22 cellular contexts compared by ENCODE assay signal in the genomic region with DNA sequence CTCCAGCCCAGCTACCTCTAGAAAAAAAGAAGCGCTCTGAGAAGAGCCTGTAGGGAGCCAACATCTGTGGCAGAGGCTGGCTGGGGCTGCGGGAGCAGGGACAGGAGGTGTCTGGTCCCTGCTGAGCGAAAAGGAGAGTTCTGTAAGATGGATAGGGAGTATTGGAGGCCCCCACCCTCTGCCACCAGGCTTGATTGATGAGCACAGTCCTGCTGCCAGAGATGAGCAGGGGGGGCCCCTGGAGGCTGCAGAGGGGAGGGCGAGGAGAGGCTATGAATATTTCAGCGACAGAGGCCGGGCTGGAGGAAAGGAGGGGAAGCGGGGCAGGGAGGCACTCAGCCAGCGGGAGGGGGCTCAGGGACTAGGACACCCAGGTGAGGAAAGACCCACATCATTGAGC. TPM values are rescaled to one million over a fixed set of nuclear protein-coding genes. Genes with fewer than 3 reads are reported as not detected.
DNase-seq lines count a peak whose midpoint lies in the region; ATAC-seq and TF ChIP-seq lines count a peak whose summit lies in the region.
"Had no signal": no experiment of that assay in that cellular context is flagged by ENCODE, and none has a peak within 500 bp of the region (broad histone marks: within the 10 kb centered on the region; RNA-seq: fewer than 3 reads in every experiment).

No MANE protein-coding gene starts in this region.

- intact Hi-C loops in activated CD8-positive, alpha-beta T cell treated with anti-CD3 and anti-CD28 coated beads for 36 hours (cut with micrococcal nuclease) = no loop called here
- intact Hi-C loops in PC-3 (cut with micrococcal nuclease) = no loop called here

- H3K4me1 Mint-ChIP-seq in activated CD8-positive, alpha-beta T cell treated with anti-CD3 and anti-CD28 coated beads for 36 hours (ENCODE audit: low read depth) = no peaks in the 10 kb centered on the region
- peaks cover 2% of the 10 kb centered on the region for H3K4me1 Mint-ChIP-seq in activated CD8-positive, alpha-beta T cell treated with anti-CD3 and anti-CD28 coated beads, Interleukin-2, amount 10 ng/mL, durations not matched to agents 7 days and 5 days (ENCODE audit: low read depth)
- peaks cover 1% of the 10 kb centered on the region for H3K4me1 Mint-ChIP-seq in osteocyte (ENCODE audit: unreplicated experiment)

- no peak for ATAC-seq in activated CD8-positive, alpha-beta T cell treated with anti-CD3 and anti-CD28 coated beads for 36 hours
- no peak for ATAC-seq in activated CD8-positive, alpha-beta T cell treated with anti-CD3 and anti-CD28 coated beads, Interleukin-2, amount 10 ng/mL, durations not matched to agents 7 days and 5 days
- 0 out of 2 replicates have a peak, but pooled peaks have one; percentile 6 for ATAC-seq in PC-3
- ATAC-seq: GM12878, right cardiac atrium, T-cell had no signal

- H3K36me3 ChIP-seq in PC-3 (ENCODE audit: low read depth, low read length) = no peaks in the 10 kb centered on the region
- H3K36me3 ChIP-seq: breast epithelium had no signal

- no peaks in the 10 kb centered on the region for H3K9me3 Mint-ChIP-seq in activated CD8-positive, alpha-beta T cell treated with anti-CD3 and anti-CD28 coated beads for 36 hours
- no peaks in the 10 kb centered on the region for H3K9me3 Mint-ChIP-seq in activated CD8-positive, alpha-beta T cell treated with anti-CD3 and anti-CD28 coated beads, Interleukin-2, amount 10 ng/mL, durations not matched to agents 7 days and 5 days (ENCODE audit: insufficient read depth)
- H3K9me3 Mint-ChIP-seq in osteocyte (ENCODE audit: unreplicated experiment) = no peaks in the 10 kb centered on the region
- H3K9me3 Mint-ChIP-seq: activated CD4-positive, alpha-beta T cell treated with anti-CD3 and anti-CD28 coated beads, Interleukin-2, amount 10 ng/mL, durations not matched to agents 24 days and 14 days; dendritic cell treated with granulocyte-macrophage colony-stimulating factor and Interleukin-4, amounts not matched to agents 40 ng/mL and 50 ng/mL, for 4 days; T-cell had no signal

- H3K9ac ChIP-seq in PC-3 (ENCODE audit: low read length) = no peak overlapping the region
- H3K9ac ChIP-seq: GM23248 had no signal

- no peak for TF ChIP-seq CTCF in activated CD8-positive, alpha-beta T cell treated with anti-CD3 and anti-CD28 coated beads for 36 hours (IDR thresholded peaks at IDR 0.05)
- TF ChIP-seq CTCF in PC-3 (conservative IDR thresholded peaks at IDR 0.05; ENCODE audit: low read depth, low read length) = peak; percentile 22; the same call in 1 of the 2 replicates
- TF ChIP-seq CTCF in osteocyte (IDR thresholded peaks at IDR 0.05) = no peak

- H3K4me3 Mint-ChIP-seq in activated CD8-positive, alpha-beta T cell treated with anti-CD3 and anti-CD28 coated beads for 36 hours = no peak overlapping the region
- H3K4me3 Mint-ChIP-seq in activated CD8-positive, alpha-beta T cell treated with anti-CD3 and anti-CD28 coated beads, Interleukin-2, amount 10 ng/mL, durations not matched to agents 7 days and 5 days = no peak overlapping the region
- no peak overlapping the region for H3K4me3 Mint-ChIP-seq in osteocyte (ENCODE audit: unreplicated experiment)
- H3K4me3 Mint-ChIP-seq: activated CD4-positive, alpha-beta T cell treated with anti-CD3 and anti-CD28 coated beads, Interleukin-2, amount 10 ng/mL, durations not matched to agents 24 days and 14 days; dendritic cell treated with granulocyte-macrophage colony-stimulating factor and Interleukin-4, amounts not matched to agents 40 ng/mL and 50 ng/mL, for 4 days had no signal

- no peaks in the 10 kb centered on the region for H3K79me2 ChIP-seq in PC-3 (ENCODE audit: low read length)
- H3K79me2 ChIP-seq: hepatocyte had no signal

- no peak overlapping the region for H3K4me2 ChIP-seq in PC-3 (ENCODE audit: low read length)
- H3K4me2 ChIP-seq: hepatocyte had no signal

- H3K27ac Mint-ChIP-seq in activated CD8-positive, alpha-beta T cell treated with anti-CD3 and anti-CD28 coated beads for 36 hours = no peak overlapping the region
- H3K27ac Mint-ChIP-seq in activated CD8-positive, alpha-beta T cell treated with anti-CD3 and anti-CD28 coated beads, Interleukin-2, amount 10 ng/mL, durations not matched to agents 7 days and 5 days = no peak overlapping the region
- H3K27ac Mint-ChIP-seq in osteocyte (ENCODE audit: unreplicated experiment) = no peak overlapping the region
- H3K27ac Mint-ChIP-seq: activated CD4-positive, alpha-beta T cell treated with anti-CD3 and anti-CD28 coated beads, Interleukin-2, amount 10 ng/mL, durations not matched to agents 24 days and 14 days; CD4-positive, CD25-positive, alpha-beta regulatory T cell; dendritic cell treated with granulocyte-macrophage colony-stimulating factor and Interleukin-4, amounts not matched to agents 40 ng/mL and 50 ng/mL, for 4 days; T-cell had no signal

- H3K9me2 ChIP-seq in PC-3 (replicated peaks; ENCODE audit: low read length) = no peaks in the 10 kb centered on the region

- no TSS peak for BruUV-seq in PC-3 (replicated peaks; lab: Mats Ljungman, UMichigan)

- no peaks in the 10 kb centered on the region for H3K27me3 ChIP-seq in PC-3 (ENCODE audit: low read length)

- no peak overlapping the region for H3K4me3 ChIP-seq in PC-3 (ENCODE audit: low read length)
- H3K4me3 ChIP-seq: breast epithelium, GM12878, GM23248, hepatocyte had no signal

- no peaks in the 10 kb centered on the region for H3K4me1 ChIP-seq in PC-3 (ENCODE audit: insufficient read depth, low read length)
- H3K4me1 ChIP-seq: breast epithelium had no signal

- H3K27ac ChIP-seq in PC-3 (ENCODE audit: low read length) = no peak overlapping the region
- H3K27ac ChIP-seq: breast epithelium, GM23248, hepatocyte had no signal

- H3F3A ChIP-seq in PC-3 (ENCODE audit: low read length, unreplicated experiment) = no peaks in the 10 kb centered on the region

- H4K20me1 ChIP-seq in PC-3 (ENCODE audit: low read length) = no peaks in the 10 kb centered on the region

- no peaks in the 10 kb centered on the region for H3K9me3 ChIP-seq in PC-3 (ENCODE audit: low read length)
- H3K9me3 ChIP-seq: breast epithelium had no signal

- POLR2A ChIA-PET in activated CD8-positive, alpha-beta T cell treated with anti-CD3 and anti-CD28 coated beads for 36 hours (lab: Charles Lee) = no interaction called here
- POLR2A ChIA-PET in activated CD8-positive, alpha-beta T cell treated with anti-CD3 and anti-CD28 coated beads, Interleukin-2, amount 10 ng/mL, durations not matched to agents 7 days and 5 days (lab: Charles Lee) = no interaction called here
- POLR2A ChIA-PET in PC-3 (lab: Charles Lee; ENCODE audit: unreplicated experiment) = no interaction called here

- H2AFZ ChIP-seq in PC-3 (ENCODE audit: low read length) = no peak overlapping the region
- H2AFZ ChIP-seq: GM23248, hepatocyte had no signal

- H3K27me3 Mint-ChIP-seq in activated CD8-positive, alpha-beta T cell treated with anti-CD3 and anti-CD28 coated beads for 36 hours = peaks cover 21% of the 10 kb centered on the region
- H3K27me3 Mint-ChIP-seq in activated CD8-positive, alpha-beta T cell treated with anti-CD3 and anti-CD28 coated beads, Interleukin-2, amount 10 ng/mL, durations not matched to agents 7 days and 5 days (ENCODE audit: low read depth) = peaks cover 11% of the 10 kb centered on the region
- peaks cover 34% of the 10 kb centered on the region for H3K27me3 Mint-ChIP-seq in osteocyte (ENCODE audit: unreplicated experiment)

- peak; percentile 19 for DNase-seq in activated CD8-positive, alpha-beta T cell treated with anti-CD3 and anti-CD28 coated beads for 36 hours
- DNase-seq in activated CD8-positive, alpha-beta T cell treated with anti-CD3 and anti-CD28 coated beads, Interleukin-2, amount 10 ng/mL, durations not matched to agents 7 days and 5 days = no peak
- no peak for DNase-seq in PC-3
- DNase-seq in islet precursor cell = peak; percentile 70
- no peak for DNase-seq in cerebellum (ENCODE audit: low spot score)
- no peak for DNase-seq in osteocyte (ENCODE audit: extremely low spot score, unreplicated experiment)
- DNase-seq in effector CD4-positive, alpha-beta T cell = no peak
- no peak for DNase-seq in activated naive CD4-positive, alpha-beta T cell treated with anti-CD3 and anti-CD28 coated beads, Interleukin-2, amount 50 U/mL, for 16 hours
- DNase-seq: activated CD4-positive, alpha-beta T cell treated with anti-CD3 and anti-CD28 coated beads, Interleukin-2, amount 10 ng/mL, durations not matched to agents 24 days and 14 days; activated CD8-positive, alpha-beta memory T cell treated with anti-CD3 and anti-CD28 coated beads, Interleukin-2, amount 50 U/mL, for 4 hours; activated effector memory CD4-positive, alpha-beta T cell treated with anti-CD3 and anti-CD28 coated beads, Interleukin-2, amount 50 U/mL, for 16 hours; CD4-positive, CD25-positive, alpha-beta regulatory T cell; GM23248; NCI-H187 treated with DMSO at 0.1 percent for 48 hours; NCI-H446 treated with DMSO at 0.1 percent for 48 hours; right cardiac atrium; substantia nigra; T-cell had no signal

- H3K36me3 Mint-ChIP-seq in activated CD8-positive, alpha-beta T cell treated with anti-CD3 and anti-CD28 coated beads for 36 hours (ENCODE audit: low read depth) = no peaks in the 10 kb centered on the region
- H3K36me3 Mint-ChIP-seq in activated CD8-positive, alpha-beta T cell treated with anti-CD3 and anti-CD28 coated beads, Interleukin-2, amount 10 ng/mL, durations not matched to agents 7 days and 5 days (ENCODE audit: low read depth) = no peaks in the 10 kb centered on the region
- H3K36me3 Mint-ChIP-seq in osteocyte (ENCODE audit: unreplicated experiment) = no peaks in the 10 kb centered on the region
- H3K36me3 Mint-ChIP-seq: CD4-positive, CD25-positive, alpha-beta regulatory T cell; T-cell had no signal

- CTCF ChIA-PET in activated CD8-positive, alpha-beta T cell treated with anti-CD3 and anti-CD28 coated beads for 36 hours (lab: Charles Lee) = interaction anchor here (1.2 to 1.5 kb wide), 2 partner anchors 56 to 79 kb away, joined by 3 to 5 read pairs; no protein-coding TSS in a partner anchor
- CTCF ChIA-PET in activated CD8-positive, alpha-beta T cell treated with anti-CD3 and anti-CD28 coated beads, Interleukin-2, amount 10 ng/mL, durations not matched to agents 7 days and 5 days (lab: Charles Lee) = no interaction called here
- CTCF ChIA-PET in PC-3 (lab: Charles Lee) = interaction anchor here (0.5 kb wide), 1 partner anchor 173 kb away, joined by 5 read pairs; no protein-coding TSS in a partner anchor

RNA-seq across cellular contexts. Expression of a gene that starts 44.5 kb away (rescaled TPM):
- total RNA-seq in activated CD8-positive, alpha-beta T cell treated with anti-CD3 and anti-CD28 coated beads for 36 hours = 100 to 1,000 TPM; 104 to 109 TPM
- total RNA-seq in activated CD8-positive, alpha-beta T cell treated with anti-CD3 and anti-CD28 coated beads, Interleukin-2, amount 10 ng/mL, durations not matched to agents 7 days and 5 days = 10 to 100 TPM; 37.2 to 40.4 TPM
- 166 and 189 TPM in 2 replicates for total RNA-seq in PC-3 (2014; rRNA removed)
- total RNA-seq in cerebellum = 11.9 TPM
- 251 and 252 TPM in 2 replicates for total RNA-seq in osteocyte

RNA-seq across cellular contexts. Expression of a gene that starts 56.3 kb away (rescaled TPM):
- total RNA-seq in activated CD8-positive, alpha-beta T cell treated with anti-CD3 and anti-CD28 coated beads for 36 hours = not detected
- not detected for total RNA-seq in activated CD8-positive, alpha-beta T cell treated with anti-CD3 and anti-CD28 coated beads, Interleukin-2, amount 10 ng/mL, durations not matched to agents 7 days and 5 days
- total RNA-seq in PC-3 (2014; rRNA removed) = 0.66 and 3.2 TPM in 2 replicates
- 16.3 TPM for total RNA-seq in cerebellum
- 0.46 and 0.71 TPM in 2 replicates for total RNA-seq in osteocyte
- total RNA-seq: CD4-positive, CD25-positive, alpha-beta regulatory T cell; T-cell had no signal

Comparison
In these comparisons a context has a peak if more than half of its experiments do, and no peak if none do; other contexts are left out.
1. DNase-seq: peak in activated CD8-positive, alpha-beta T cell treated with anti-CD3 and anti-CD28 coated beads for 36 hours (single experiment) and islet precursor cell (single experiment); none in activated CD8-positive, alpha-beta T cell treated with anti-CD3 and anti-CD28 coated beads, Interleukin-2, amount 10 ng/mL, durations not matched to agents 7 days and 5 days (single experiment), PC-3 (single experiment), cerebellum (single experiment), osteocyte (single experiment), effector CD4-positive, alpha-beta T cell (single experiment) and activated naive CD4-positive, alpha-beta T cell treated with anti-CD3 and anti-CD28 coated beads, Interleukin-2, amount 50 U/mL, for 16 hours (single experiment).